In genomic region chr12:68334136-68334535, GRCh38 we compare ENCODE assay signal across 8 cellular contexts. TPM values are rescaled to one million over a fixed set of nuclear protein-coding genes. Genes with fewer than 3 reads are reported as not detected.
DNase-seq lines count a peak whose midpoint lies in the region; ATAC-seq and TF ChIP-seq lines count a peak whose summit lies in the region.
"Had no signal": no experiment of that assay in that cellular context is flagged by ENCODE, and none has a peak within 500 bp of the region (broad histone marks: within the 10 kb centered on the region; RNA-seq: fewer than 3 reads in every experiment).

No MANE protein-coding gene starts in this region.

- H3K27ac ChIP-seq in gastroesophageal sphincter: peak overlapping the region in 1 of 4 donors; percentile 2
- H3K27ac ChIP-seq: coronary artery had no signal

- no peaks in the 10 kb centered on the region for H3K9me3 ChIP-seq in gastroesophageal sphincter

- H3K4me1 ChIP-seq in gastroesophageal sphincter: peaks cover 3 to 71% (median 6%) of the 10 kb centered on the region in 3 donors

- peaks cover 34% of the 10 kb centered on the region for H3K4me1 Mint-ChIP-seq in activated CD8-positive, alpha-beta T cell treated with anti-CD3 and anti-CD28 coated beads for 36 hours (ENCODE audit: low read depth)
- H3K4me1 Mint-ChIP-seq in natural killer cell treated with Interleukin-12 subunit alpha and Interleukin-12 subunit beta and Interleukin-15 and Interleukin-18, amount 100 ng/mL, for 72 hours (ENCODE audit: low read depth in 2 of 2): peaks cover 37 to 48% of the 10 kb centered on the region in 2 donors

- no peak overlapping the region for H3K4me3 Mint-ChIP-seq in activated CD8-positive, alpha-beta T cell treated with anti-CD3 and anti-CD28 coated beads for 36 hours
- H3K4me3 Mint-ChIP-seq in natural killer cell treated with Interleukin-12 subunit alpha and Interleukin-12 subunit beta and Interleukin-15 and Interleukin-18, amount 100 ng/mL, for 72 hours: peak overlapping the region; percentile 93

- no peaks in the 10 kb centered on the region for H3K27me3 Mint-ChIP-seq in activated CD8-positive, alpha-beta T cell treated with anti-CD3 and anti-CD28 coated beads for 36 hours
- H3K27me3 Mint-ChIP-seq in natural killer cell treated with Interleukin-12 subunit alpha and Interleukin-12 subunit beta and Interleukin-15 and Interleukin-18, amount 100 ng/mL, for 72 hours: no peaks in the 10 kb centered on the region

- POLR2A ChIA-PET in activated CD8-positive, alpha-beta T cell treated with anti-CD3 and anti-CD28 coated beads for 36 hours (lab: Charles Lee): interaction anchor here (0.6 kb wide), 2 partner anchors 31 to 327 kb away, joined by 3 to 4 read pairs; no protein-coding TSS in a partner anchor

- TF ChIP-seq POLR2A in gastroesophageal sphincter (IDR thresholded peaks at IDR 0.05): no peak

- H3K36me3 ChIP-seq in gastroesophageal sphincter: no peaks in the 10 kb centered on the region

- peak; percentile 11 for ATAC-seq in activated CD8-positive, alpha-beta T cell treated with anti-CD3 and anti-CD28 coated beads for 36 hours
- no peak for ATAC-seq in natural killer cell treated with Interleukin-12 subunit alpha and Interleukin-12 subunit beta and Interleukin-15 and Interleukin-18, amount 100 ng/mL, for 72 hours
- ATAC-seq in gastroesophageal sphincter (no peak), GM18870 (IDR thresholded peaks at IDR 0.05; ENCODE audit: unreplicated experiment) (no peak)

- DNase-seq in Daoy (ENCODE audit: low read depth) (peak; percentile 14), LNCaP clone FGC (ENCODE audit: low read depth) (no peak), SK-N-DZ (ENCODE audit: low spot score) (no peak)
- DNase-seq in activated CD8-positive, alpha-beta T cell treated with anti-CD3 and anti-CD28 coated beads for 36 hours: peak; percentile 47
- DNase-seq in natural killer cell treated with Interleukin-12 subunit alpha and Interleukin-12 subunit beta and Interleukin-15 and Interleukin-18, amount 100 ng/mL, for 72 hours (ENCODE audit: low spot score): no peak

- H3K4me3 ChIP-seq in LNCaP clone FGC (ENCODE audit: low read depth, low read length) (no peak overlapping the region), gastroesophageal sphincter (no peak overlapping the region)
- H3K4me3 ChIP-seq: coronary artery had no signal

- H3K9me3 Mint-ChIP-seq in activated CD8-positive, alpha-beta T cell treated with anti-CD3 and anti-CD28 coated beads for 36 hours: no peaks in the 10 kb centered on the region
- no peaks in the 10 kb centered on the region for H3K9me3 Mint-ChIP-seq in natural killer cell treated with Interleukin-12 subunit alpha and Interleukin-12 subunit beta and Interleukin-15 and Interleukin-18, amount 100 ng/mL, for 72 hours

- CTCF ChIA-PET in activated CD8-positive, alpha-beta T cell treated with anti-CD3 and anti-CD28 coated beads for 36 hours (lab: Charles Lee): interaction anchor here (1.1 to 2.6 kb wide), 4 partner anchors 9 to 293 kb away, joined by 3 to 14 read pairs (median 6); no protein-coding TSS in a partner anchor

- WGBS in gastroesophageal sphincter (ENCODE audit: low coverage in 1 of 2), 2 donors: 70 to 79% methylated on average over 2 to 3 of the region's 4 CpGs

- no peak overlapping the region for H3K27ac Mint-ChIP-seq in activated CD8-positive, alpha-beta T cell treated with anti-CD3 and anti-CD28 coated beads for 36 hours
- H3K27ac Mint-ChIP-seq in natural killer cell treated with Interleukin-12 subunit alpha and Interleukin-12 subunit beta and Interleukin-15 and Interleukin-18, amount 100 ng/mL, for 72 hours: peak overlapping the region; percentile 9 to 86

- no peaks in the 10 kb centered on the region for H3K36me3 Mint-ChIP-seq in activated CD8-positive, alpha-beta T cell treated with anti-CD3 and anti-CD28 coated beads for 36 hours (ENCODE audit: low read depth)
- H3K36me3 Mint-ChIP-seq in natural killer cell treated with Interleukin-12 subunit alpha and Interleukin-12 subunit beta and Interleukin-15 and Interleukin-18, amount 100 ng/mL, for 72 hours: no peaks in the 10 kb centered on the region

- intact Hi-C loops in activated CD8-positive, alpha-beta T cell treated with anti-CD3 and anti-CD28 coated beads for 36 hours (cut with micrococcal nuclease): loop anchor here (5.0 kb wide), 1 partner anchor 473 kb away; the partner anchor contains the start of gene MDM2

- TF ChIP-seq CTCF in LNCaP clone FGC (IDR thresholded peaks at IDR 0.05; ENCODE audit: control insufficient read depth, extremely low read depth, insufficient read depth) (peak; percentile 56), gastroesophageal sphincter (IDR thresholded peaks at IDR 0.05) (no peak)
- no peak for TF ChIP-seq CTCF in activated CD8-positive, alpha-beta T cell treated with anti-CD3 and anti-CD28 coated beads for 36 hours (IDR thresholded peaks at IDR 0.05)

- no peak for TF ChIP-seq EP300 in gastroesophageal sphincter (IDR thresholded peaks at IDR 0.05)

- H3K27me3 ChIP-seq in gastroesophageal sphincter: no peaks in the 10 kb centered on the region

RNA-seq across cellular contexts. Expression of gene MDM1, which starts 2.0 kb away (rescaled TPM):
- 20.5 and 21.6 TPM in 2 replicates for total RNA-seq in Daoy (2014; rRNA removed; shearing (Covaris generic))
- total RNA-seq in activated CD8-positive, alpha-beta T cell treated with anti-CD3 and anti-CD28 coated beads for 36 hours: 10 to 100 TPM; 15.4 to 17.9 TPM
- 10 to 100 TPM; 34.1 to 60.0 TPM for total RNA-seq in natural killer cell treated with Interleukin-12 subunit alpha and Interleukin-12 subunit beta and Interleukin-15 and Interleukin-18, amount 100 ng/mL, for 72 hours
- total RNA-seq in gastroesophageal sphincter: 10 to 100 TPM; 13.5 to 38.8 (median 23.1) TPM
- polyA plus RNA-seq in SK-N-DZ (2014; cell fraction: cytosol; rRNA removed): 19.5 and 19.6 TPM in 2 replicates
- polyA plus RNA-seq in SK-N-DZ (2014; cell fraction: nucleus; rRNA removed): 56.4 and 77.9 TPM in 2 replicates

Comparison
In these comparisons a context has a peak if more than half of its experiments do, and no peak if none do; other contexts are left out.
1. DNase-seq: peak in Daoy (single experiment) and activated CD8-positive, alpha-beta T cell treated with anti-CD3 and anti-CD28 coated beads for 36 hours (single experiment); none in LNCaP clone FGC (single experiment), natural killer cell treated with Interleukin-12 subunit alpha and Interleukin-12 subunit beta and Interleukin-15 and Interleukin-18, amount 100 ng/mL, for 72 hours (single experiment) and SK-N-DZ (single experiment).